In genomic region chr5:149776376-149777305, GRCh38 we compare ENCODE assay signal across 10 cellular contexts. TPM values are rescaled to one million over a fixed set of nuclear protein-coding genes. Genes with fewer than 3 reads are reported as not detected.
DNase-seq lines count a peak whose midpoint lies in the region; ATAC-seq and TF ChIP-seq lines count a peak whose summit lies in the region.
"Had no signal": no experiment of that assay in that cellular context is flagged by ENCODE, and none has a peak within 500 bp of the region (broad histone marks: within the 10 kb centered on the region; RNA-seq: fewer than 3 reads in every experiment).

No MANE protein-coding gene starts in this region.

- no peak overlapping the region for H3K27ac Mint-ChIP-seq in chondrocyte (ENCODE audit: unreplicated experiment)
- H3K27ac Mint-ChIP-seq in naive thymus-derived CD8-positive, alpha-beta T cell = peak overlapping the region in 8 of 10 donors; percentile 12 to 87 (median 44)

- H3K27me3 Mint-ChIP-seq in chondrocyte (ENCODE audit: low read depth) = no peaks in the 10 kb centered on the region
- H3K27me3 Mint-ChIP-seq in naive thymus-derived CD8-positive, alpha-beta T cell = no peaks in the 10 kb centered on the region

- H3K4me3 Mint-ChIP-seq in chondrocyte (ENCODE audit: unreplicated experiment) = no peak overlapping the region
- H3K4me3 Mint-ChIP-seq in naive thymus-derived CD8-positive, alpha-beta T cell = peak overlapping the region in 8 of 10 donors; percentile 38 to 69 (median 58)

- POLR2A ChIA-PET in naive thymus-derived CD8-positive, alpha-beta T cell (lab: Charles Lee) = no interaction called here

- ATAC-seq in HG02870 (IDR thresholded peaks at IDR 0.05; ENCODE audit: unreplicated experiment) = peak; percentile 33
- ATAC-seq in naive thymus-derived CD8-positive, alpha-beta T cell = no peak

- DNase-seq in chondrocyte (ENCODE audit: low spot score) (peak; percentile 13), AG20443 (ENCODE audit: low spot score) (no peak), SW 1271 (lab: John Stamatoyannopoulos, UW) (no peak), A172 (ENCODE audit: low spot score) (no peak), inferior parietal cortex (ENCODE audit: extremely low spot score) (no peak)
- peak in 2 of 10 donors; percentile 12 to 30 for DNase-seq in naive thymus-derived CD8-positive, alpha-beta T cell
- DNase-seq: COR-L47, NCI-H226 had no signal

- H3K36me3 Mint-ChIP-seq in chondrocyte (ENCODE audit: low read depth) = peaks cover 2% of the 10 kb centered on the region
- peaks cover 0 to 14% (median 11%) of the 10 kb centered on the region in 3 donors for H3K36me3 Mint-ChIP-seq in naive thymus-derived CD8-positive, alpha-beta T cell

- H3K4me1 Mint-ChIP-seq in chondrocyte (ENCODE audit: low read depth) = peaks cover 9% of the 10 kb centered on the region
- H3K4me1 Mint-ChIP-seq in naive thymus-derived CD8-positive, alpha-beta T cell = peaks cover 39 to 76% (median 57%) of the 10 kb centered on the region in 4 donors

- H3K9me3 Mint-ChIP-seq in chondrocyte (ENCODE audit: low read depth) = peaks cover 4% of the 10 kb centered on the region
- peaks cover 0 to 21% (median 5%) of the 10 kb centered on the region in 9 donors for H3K9me3 Mint-ChIP-seq in naive thymus-derived CD8-positive, alpha-beta T cell

- H3K27ac ChIP-seq in C4-2B = peak overlapping the region; percentile 58

- TF ChIP-seq CTCF in C4-2B (conservative IDR thresholded peaks at IDR 0.05) (no peak), chondrocyte (IDR thresholded peaks at IDR 0.05) (no peak)

RNA-seq across cellular contexts. Expression of gene PPARGC1B, which starts 46.5 kb away (rescaled TPM):
- total RNA-seq in chondrocyte = 1.9 to 2.8 TPM (median 1.9 TPM) in 3 replicates
- 1 to 10 TPM; 7.5 to 8.4 TPM for total RNA-seq in naive thymus-derived CD8-positive, alpha-beta T cell
- polyA plus RNA-seq in naive thymus-derived CD8-positive, alpha-beta T cell = 1 to 10 TPM; 2.4 to 4.7 (median 4.1) TPM
- 1.1 and 1.5 TPM in 2 replicates for total RNA-seq in A172 (2014; rRNA removed; shearing (Covaris generic))
